In the genomic region with DNA sequence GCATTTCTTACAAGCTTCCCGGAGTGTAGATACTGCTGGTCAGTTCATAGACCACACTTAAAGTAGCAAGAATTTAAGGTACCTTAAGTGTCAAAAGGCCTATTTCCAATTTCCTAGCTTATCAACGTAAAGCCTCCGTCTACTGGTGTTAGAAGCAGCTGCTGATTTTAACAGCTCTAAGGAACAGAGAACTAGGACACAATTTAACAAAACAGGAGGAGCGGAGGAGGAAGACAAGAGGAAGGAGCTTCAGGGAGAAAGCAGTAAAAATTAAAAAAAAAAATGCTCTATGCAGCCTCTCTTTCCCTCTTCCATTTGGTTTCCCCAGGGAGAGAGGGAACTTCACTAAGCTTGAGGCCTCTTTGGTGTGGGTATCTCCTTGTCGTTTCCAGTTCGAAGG, we compare ENCODE assay signal across 20 cellular contexts. TPM values are rescaled to one million over a fixed set of nuclear protein-coding genes. Genes with fewer than 3 reads are reported as not detected.
DNase-seq lines count a peak whose midpoint lies in the region; ATAC-seq and TF ChIP-seq lines count a peak whose summit lies in the region.
"Had no signal": no experiment of that assay in that cellular context is flagged by ENCODE, and none has a peak within 500 bp of the region (broad histone marks: within the 10 kb centered on the region; RNA-seq: fewer than 3 reads in every experiment).

No MANE protein-coding gene starts in this region.

- H3K4me1 ChIP-seq in BLaER1 treated with 17β-estradiol and CSF1 and Interleukin-3, amounts not matched to agents 10 nM and 100 nM, result peaks cover 7 to 47% (median 20%) of the 10 kb centered on the region in 10 experiments; a peak in 19 of 20 replicates
- H3K4me1 ChIP-seq in DND-41 (ENCODE audit: insufficient read depth, low read length) (peaks cover 38% of the 10 kb centered on the region), PC-3 (ENCODE audit: insufficient read depth, low read length) (peaks cover 24% of the 10 kb centered on the region)
- H3K4me1 ChIP-seq: Peyer's patch had no signal

- peaks cover 0 to 4% (median 0%) of the 10 kb centered on the region in 11 experiments; a peak in 1 of 22 replicates for H3K9me3 ChIP-seq in BLaER1 treated with 17β-estradiol and CSF1 and Interleukin-3, amounts not matched to agents 10 nM and 100 nM (replicated peaks in 1 of 11)
- H3K9me3 ChIP-seq in DND-41 (ENCODE audit: insufficient read depth, low read length, severe bottlenecking) (no peaks in the 10 kb centered on the region), PC-3 (ENCODE audit: low read length) (no peaks in the 10 kb centered on the region)
- H3K9me3 ChIP-seq: Peyer's patch had no signal

- H3K4me2 ChIP-seq in BLaER1 treated with 17β-estradiol and CSF1 and Interleukin-3, amounts not matched to agents 10 nM and 100 nM, result peak overlapping the region in 6 of 11 experiments; percentile 31 to 40 (median 38); a peak in 10 of 22 replicates
- H3K4me2 ChIP-seq in DND-41 (ENCODE audit: insufficient read depth, low read length) (no peak overlapping the region), PC-3 (ENCODE audit: low read length) (no peak overlapping the region)
- H3K4me2 ChIP-seq: GM23338 had no signal

- BruUV-seq in PC-3 (replicated peaks; lab: Mats Ljungman, UMichigan), result no TSS peak

- peaks cover 0 to 98% (median 22%) of the 10 kb centered on the region in 11 experiments; a peak in 14 of 22 replicates for H4K20me1 ChIP-seq in BLaER1 treated with 17β-estradiol and CSF1 and Interleukin-3, amounts not matched to agents 10 nM and 100 nM
- peaks cover 49% of the 10 kb centered on the region; the same call in 1 of the 2 replicates for H4K20me1 ChIP-seq in DND-41 (ENCODE audit: insufficient read depth, low read length)
- H4K20me1 ChIP-seq in PC-3 (ENCODE audit: low read length), result 0 out of 2 replicates have a peak, but pooled peaks cover 4% of the 10 kb centered on the region

- no peaks in the 10 kb centered on the region for H3K9me2 ChIP-seq in PC-3 (replicated peaks; ENCODE audit: low read length)

- H3K4me3 Mint-ChIP-seq in activated T-helper 17 cell treated with anti-CD3 and anti-CD28 coated beads, Interleukin-2, amount 50 U/mL, for 72 hours, result peak overlapping the region; percentile 19
- no peak overlapping the region for H3K4me3 Mint-ChIP-seq in nephron progenitor cell
- H3K4me3 Mint-ChIP-seq: CD4-positive, CD25-positive, alpha-beta regulatory T cell; GM23338; H9 had no signal

- POLR2A ChIA-PET in PC-3 (lab: Charles Lee; ENCODE audit: unreplicated experiment), result no interaction called here

- H3K36me3 Mint-ChIP-seq in activated T-helper 17 cell treated with anti-CD3 and anti-CD28 coated beads, Interleukin-2, amount 50 U/mL, for 72 hours (ENCODE audit: low read depth), result no peaks in the 10 kb centered on the region
- peaks cover 10% of the 10 kb centered on the region for H3K36me3 Mint-ChIP-seq in nephron progenitor cell (ENCODE audit: low read depth)
- H3K36me3 Mint-ChIP-seq: CD4-positive, CD25-positive, alpha-beta regulatory T cell had no signal

- no peak overlapping the region for H3K9ac ChIP-seq in BLaER1 treated with 17β-estradiol and CSF1 and Interleukin-3, amounts not matched to agents 10 nM and 100 nM
- H3K9ac ChIP-seq in DND-41 (ENCODE audit: low read depth, low read length), result no peak overlapping the region
- no peak overlapping the region for H3K9ac ChIP-seq in PC-3 (ENCODE audit: low read length)

- H3K36me3 ChIP-seq in BLaER1 treated with 17β-estradiol and CSF1 and Interleukin-3, amounts not matched to agents 10 nM and 100 nM, result peaks cover 0 to 15% (median 0%) of the 10 kb centered on the region in 11 experiments; a peak in 6 of 22 replicates
- H3K36me3 ChIP-seq in DND-41 (ENCODE audit: insufficient read depth, low read length), result peaks cover 12% of the 10 kb centered on the region; the same call in 1 of the 2 replicates
- no peaks in the 10 kb centered on the region for H3K36me3 ChIP-seq in PC-3 (ENCODE audit: low read depth, low read length)
- H3K36me3 ChIP-seq: Peyer's patch had no signal

- H3K4me3 ChIP-seq in BLaER1 treated with 17β-estradiol and CSF1 and Interleukin-3, amounts not matched to agents 10 nM and 100 nM, result no peak overlapping the region
- no peak overlapping the region for H3K4me3 ChIP-seq in DND-41 (ENCODE audit: low read depth in 1 of 2, low read length in 2 of 2)
- H3K4me3 ChIP-seq in PC-3 (ENCODE audit: low read length), result no peak overlapping the region
- H3K4me3 ChIP-seq: GM23338, Peyer's patch had no signal

- TF ChIP-seq CTCF in DND-41 (IDR thresholded peaks at IDR 0.05; ENCODE audit: borderline replicate concordance, extremely low read depth, low read length, poor library complexity, severe bottlenecking) (no peak), nephron progenitor cell (IDR thresholded peaks at IDR 0.05) (no peak), PC-3 (conservative IDR thresholded peaks at IDR 0.05; ENCODE audit: low read depth, low read length) (no peak)

- peaks cover 96% of the 10 kb centered on the region for H3K79me2 ChIP-seq in DND-41 (ENCODE audit: insufficient read depth, low read length)
- H3K79me2 ChIP-seq in PC-3 (ENCODE audit: low read length), result peaks cover 91% of the 10 kb centered on the region

- DNase-seq in DND-41 (no peak), nephron progenitor cell (no peak), PC-3 (no peak), COLO668 (lab: John Stamatoyannopoulos, UW; ENCODE audit: unreplicated experiment) (no peak), AG08396 (ENCODE audit: low spot score) (no peak), NCI-H345 (lab: John Stamatoyannopoulos, UW) (no peak)
- DNase-seq: DMS53, H9, NCI-H1105 treated with DMSO at 0.1 percent for 48 hours, NCI-H2029 treated with DMSO at 0.1 percent for 48 hours, NCI-H2227 treated with DMSO at 0.1 percent for 48 hours, NCI-H510A, NCI-H69, Peyer's patch, SHP77 treated with DMSO at 0.1 percent for 48 hours had no signal

- no peaks in the 10 kb centered on the region for H3K9me3 Mint-ChIP-seq in activated T-helper 17 cell treated with anti-CD3 and anti-CD28 coated beads, Interleukin-2, amount 50 U/mL, for 72 hours
- H3K9me3 Mint-ChIP-seq in nephron progenitor cell, result no peaks in the 10 kb centered on the region
- H3K9me3 Mint-ChIP-seq: GM23338, H9 had no signal

- no peaks in the 10 kb centered on the region for H3K27me3 Mint-ChIP-seq in activated T-helper 17 cell treated with anti-CD3 and anti-CD28 coated beads, Interleukin-2, amount 50 U/mL, for 72 hours
- peaks cover 9% of the 10 kb centered on the region for H3K27me3 Mint-ChIP-seq in nephron progenitor cell (ENCODE audit: low read depth, poor library complexity)
- H3K27me3 Mint-ChIP-seq: CD4-positive, CD25-positive, alpha-beta regulatory T cell had no signal

- H3K27ac Mint-ChIP-seq in activated T-helper 17 cell treated with anti-CD3 and anti-CD28 coated beads, Interleukin-2, amount 50 U/mL, for 72 hours, result peak overlapping the region; percentile 13
- peak overlapping the region; percentile 69 for H3K27ac Mint-ChIP-seq in nephron progenitor cell
- H3K27ac Mint-ChIP-seq: CD4-positive, CD25-positive, alpha-beta regulatory T cell; GM23338 had no signal

- H3K27ac ChIP-seq in BLaER1 treated with 17β-estradiol and CSF1 and Interleukin-3, amounts not matched to agents 10 nM and 100 nM, result 0 out of 22 replicates have a peak overlapping the region, but pooled peaks of 2 of the 11 experiments have one; percentile 5 to 15
- H3K27ac ChIP-seq in DND-41 (ENCODE audit: low read length) (peak overlapping the region; percentile 42; the same call in 1 of the 2 replicates), PC-3 (ENCODE audit: low read length) (no peak overlapping the region)
- H3K27ac ChIP-seq: Peyer's patch had no signal

- intact Hi-C loops in PC-3 (cut with micrococcal nuclease), result no loop called here

- H3K27me3 ChIP-seq in BLaER1 treated with 17β-estradiol and CSF1 and Interleukin-3, amounts not matched to agents 10 nM and 100 nM, result no peaks in the 10 kb centered on the region
- H3K27me3 ChIP-seq in DND-41 (ENCODE audit: insufficient read depth, low read length, poor library complexity), result no peaks in the 10 kb centered on the region
- H3K27me3 ChIP-seq in PC-3 (ENCODE audit: low read length), result no peaks in the 10 kb centered on the region
- H3K27me3 ChIP-seq: Peyer's patch had no signal

- H3K4me1 Mint-ChIP-seq in activated T-helper 17 cell treated with anti-CD3 and anti-CD28 coated beads, Interleukin-2, amount 50 U/mL, for 72 hours, result peaks cover 8% of the 10 kb centered on the region
- H3K4me1 Mint-ChIP-seq in nephron progenitor cell, result peaks cover 26% of the 10 kb centered on the region

- CTCF ChIA-PET in PC-3 (lab: Charles Lee), result no interaction called here

- H2AFZ ChIP-seq in DND-41 (ENCODE audit: low read depth, low read length) (no peak overlapping the region), PC-3 (ENCODE audit: low read length) (no peak overlapping the region)
- H2AFZ ChIP-seq: GM23338 had no signal

- no peaks in the 10 kb centered on the region for H3F3A ChIP-seq in PC-3 (ENCODE audit: low read length, unreplicated experiment)

- no peak for ATAC-seq in DND-41 (ENCODE audit: insufficient read depth, low read depth)
- no peak for ATAC-seq in activated T-helper 17 cell treated with anti-CD3 and anti-CD28 coated beads, Interleukin-2, amount 50 U/mL, for 72 hours (replicated peaks)
- no peak for ATAC-seq in PC-3
- ATAC-seq: GM23338, HepG2 had no signal

RNA-seq across cellular contexts. Expression of a gene that starts 22.8 kb away (rescaled TPM):
- 10 to 100 TPM; 28.9 to 30.5 TPM for total RNA-seq in activated T-helper 17 cell treated with anti-CD3 and anti-CD28 coated beads, Interleukin-2, amount 50 U/mL, for 72 hours
- total RNA-seq in PC-3 (2014; rRNA removed), result 51.4 and 52.6 TPM in 2 replicates

Comparison
In these comparisons a context has a peak if more than half of its experiments do, and no peak if none do; other contexts are left out.
1. H3K4me2 ChIP-seq: peak in BLaER1 treated with 17β-estradiol and CSF1 and Interleukin-3, amounts not matched to agents 10 nM and 100 nM (6 of 11); none in DND-41 (single experiment) and PC-3 (single experiment).